13 cellular contexts compared by ENCODE assay signal in the genomic region with DNA sequence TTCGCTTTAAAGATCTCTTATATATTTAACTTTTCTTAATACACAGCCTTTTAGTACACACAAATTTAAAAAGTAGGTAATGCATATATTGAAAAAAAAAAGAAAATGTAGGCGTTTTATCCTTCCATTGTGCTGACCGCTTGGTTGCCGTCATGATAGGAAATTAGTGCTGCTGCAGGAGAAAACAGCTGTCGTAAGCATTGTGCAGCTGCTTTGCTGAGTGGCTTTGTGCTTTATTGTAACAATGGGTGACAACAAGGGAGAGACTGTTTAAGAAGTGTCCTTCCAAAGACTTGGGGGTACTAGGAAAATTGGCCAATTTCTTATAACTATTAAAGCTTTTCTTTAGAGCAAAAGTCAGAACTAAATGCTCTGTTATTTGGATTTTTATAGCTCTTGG. TPM values are rescaled to one million over a fixed set of nuclear protein-coding genes. Genes with fewer than 3 reads are reported as not detected.
DNase-seq lines count a peak whose midpoint lies in the region; ATAC-seq and TF ChIP-seq lines count a peak whose summit lies in the region.
"Had no signal": no experiment of that assay in that cellular context is flagged by ENCODE, and none has a peak within 500 bp of the region (broad histone marks: within the 10 kb centered on the region; RNA-seq: fewer than 3 reads in every experiment).

No MANE protein-coding gene starts in this region.

- no peaks in the 10 kb centered on the region for H3K9me3 ChIP-seq in CD4-positive, CD25-positive, alpha-beta regulatory T cell (ENCODE audit: control insufficient read depth in 2 of 2, low read length in 2 of 2)
- no peaks in the 10 kb centered on the region for H3K9me3 ChIP-seq in neural cell (ENCODE audit: low read length)
- H3K9me3 ChIP-seq: right atrium auricular region, testis had no signal

- TF ChIP-seq POLR2A in GM18505 (IDR thresholded peaks at IDR 0.05; ENCODE audit: borderline replicate concordance, extremely low read depth, insufficient read depth, insufficient read length) = no peak

- no peaks in the 10 kb centered on the region for H3F3A ChIP-seq in neural cell (ENCODE audit: insufficient read depth, low read length, poor library complexity, severe bottlenecking)

- no peak for TF ChIP-seq CTCF in neural cell (IDR thresholded peaks at IDR 0.05; ENCODE audit: poor library complexity, severe bottlenecking)

- no peak for TF ChIP-seq EP300 in neural cell (conservative IDR thresholded peaks at IDR 0.05; ENCODE audit: poor library complexity, severe bottlenecking)

- H3K4me2 ChIP-seq in neural cell (ENCODE audit: low read length) = no peak overlapping the region

- no peaks in the 10 kb centered on the region for H3K27me3 ChIP-seq in CD4-positive, CD25-positive, alpha-beta regulatory T cell (ENCODE audit: control insufficient read depth, insufficient read depth, low read length)
- H3K27me3 ChIP-seq in neural cell (ENCODE audit: insufficient read depth, low read depth, low read length) = no peaks in the 10 kb centered on the region
- H3K27me3 ChIP-seq: brain microvascular endothelial cell, right atrium auricular region, testis had no signal

- H3K36me3 Mint-ChIP-seq in CD4-positive, CD25-positive, alpha-beta regulatory T cell = peaks cover 56% of the 10 kb centered on the region
- peaks cover 46% of the 10 kb centered on the region for H3K36me3 Mint-ChIP-seq in IgD-negative memory B cell
- H3K36me3 Mint-ChIP-seq in activated naive CD8-positive, alpha-beta T cell treated with anti-CD3 and anti-CD28 coated beads for 36 hours = peaks cover 88% of the 10 kb centered on the region
- peaks cover 50 to 87% of the 10 kb centered on the region in 2 donors for H3K36me3 Mint-ChIP-seq in activated naive CD4-positive, alpha-beta T cell treated with anti-CD3 and anti-CD28 coated beads, Interleukin-2, amount 50 U/mL, for 72 hours

- H3K4me1 ChIP-seq in CD4-positive, CD25-positive, alpha-beta regulatory T cell (ENCODE audit: control insufficient read depth, insufficient read depth, low read length, poor library complexity, severe bottlenecking) = peaks cover 68% of the 10 kb centered on the region

- H2AFZ ChIP-seq in neural cell (ENCODE audit: low read depth, low read length) = no peak overlapping the region

- peaks cover 24% of the 10 kb centered on the region for H3K79me2 ChIP-seq in neural cell (replicated peaks; ENCODE audit: insufficient read depth, low read length)

- no peaks in the 10 kb centered on the region for H4K20me1 ChIP-seq in neural cell (ENCODE audit: insufficient read depth)

- peak overlapping the region in 1 of 3 donors; percentile 23 for H3K27ac Mint-ChIP-seq in CD4-positive, CD25-positive, alpha-beta regulatory T cell
- H3K27ac Mint-ChIP-seq in IgD-negative memory B cell = peak overlapping the region; percentile 53 to 98 (median 73)
- H3K27ac Mint-ChIP-seq in activated naive CD8-positive, alpha-beta T cell treated with anti-CD3 and anti-CD28 coated beads for 36 hours = peak overlapping the region; percentile 97
- peak overlapping the region in 1 of 2 donors; percentile 99 for H3K27ac Mint-ChIP-seq in activated naive CD4-positive, alpha-beta T cell treated with anti-CD3 and anti-CD28 coated beads, Interleukin-2, amount 50 U/mL, for 72 hours
- H3K27ac Mint-ChIP-seq: endodermal cell had no signal

- no peak for DNase-seq in CD4-positive, CD25-positive, alpha-beta regulatory T cell
- DNase-seq in activated naive CD8-positive, alpha-beta T cell treated with anti-CD3 and anti-CD28 coated beads for 36 hours = no peak
- DNase-seq in HuH-7.5 (ENCODE audit: low spot score) = no peak
- no peak for DNase-seq in activated naive CD4-positive, alpha-beta T cell treated with anti-CD3 and anti-CD28 coated beads, Interleukin-2, amount 50 U/mL, for 72 hours (ENCODE audit: low spot score in 2 of 2)
- DNase-seq: brain microvascular endothelial cell, endodermal cell, NCI-H2227 treated with DMSO at 0.1 percent for 48 hours, testis had no signal

- no peak for ATAC-seq in CD4-positive, CD25-positive, alpha-beta regulatory T cell (ENCODE audit: low read depth in 2 of 2)
- no peak for ATAC-seq in GM18505 (IDR thresholded peaks at IDR 0.05; ENCODE audit: unreplicated experiment)
- no peak for ATAC-seq in activated naive CD4-positive, alpha-beta T cell treated with anti-CD3 and anti-CD28 coated beads, Interleukin-2, amount 50 U/mL, for 72 hours

- no peaks in the 10 kb centered on the region for H3K9me3 Mint-ChIP-seq in CD4-positive, CD25-positive, alpha-beta regulatory T cell
- no peaks in the 10 kb centered on the region for H3K9me3 Mint-ChIP-seq in IgD-negative memory B cell
- no peaks in the 10 kb centered on the region for H3K9me3 Mint-ChIP-seq in activated naive CD8-positive, alpha-beta T cell treated with anti-CD3 and anti-CD28 coated beads for 36 hours
- H3K9me3 Mint-ChIP-seq in activated naive CD4-positive, alpha-beta T cell treated with anti-CD3 and anti-CD28 coated beads, Interleukin-2, amount 50 U/mL, for 72 hours = no peaks in the 10 kb centered on the region
- H3K9me3 Mint-ChIP-seq: endodermal cell had no signal

- peak overlapping the region in 3 of 4 donors; percentile 3 to 99 (median 22) for H3K4me3 Mint-ChIP-seq in CD4-positive, CD25-positive, alpha-beta regulatory T cell
- peak overlapping the region in 2 of 4 donors; percentile 55 to 100 for H3K4me3 Mint-ChIP-seq in IgD-negative memory B cell
- H3K4me3 Mint-ChIP-seq in activated naive CD8-positive, alpha-beta T cell treated with anti-CD3 and anti-CD28 coated beads for 36 hours = peak overlapping the region; percentile 37
- H3K4me3 Mint-ChIP-seq: endodermal cell had no signal

- TF ChIP-seq RAD21 in neural cell (conservative IDR thresholded peaks at IDR 0.05) = no peak

- H3K4me1 Mint-ChIP-seq in CD4-positive, CD25-positive, alpha-beta regulatory T cell = peaks cover 33 to 68% (median 59%) of the 10 kb centered on the region in 4 donors
- H3K4me1 Mint-ChIP-seq in IgD-negative memory B cell = peaks cover 64 to 66% (median 66%) of the 10 kb centered on the region in 3 donors
- H3K4me1 Mint-ChIP-seq in activated naive CD8-positive, alpha-beta T cell treated with anti-CD3 and anti-CD28 coated beads for 36 hours = peaks cover 70% of the 10 kb centered on the region

- no peaks in the 10 kb centered on the region for H3K9me2 ChIP-seq in neural cell (ENCODE audit: insufficient read depth, low read length)

- H3K27me3 Mint-ChIP-seq in CD4-positive, CD25-positive, alpha-beta regulatory T cell = peaks cover 1% of the 10 kb centered on the region
- H3K27me3 Mint-ChIP-seq in IgD-negative memory B cell = peaks cover 4% of the 10 kb centered on the region
- no peaks in the 10 kb centered on the region for H3K27me3 Mint-ChIP-seq in activated naive CD8-positive, alpha-beta T cell treated with anti-CD3 and anti-CD28 coated beads for 36 hours

- H3K36me3 ChIP-seq in CD4-positive, CD25-positive, alpha-beta regulatory T cell (ENCODE audit: control insufficient read depth, insufficient read depth, low read length) = peaks cover 69% of the 10 kb centered on the region
- H3K36me3 ChIP-seq in neural cell (ENCODE audit: insufficient read depth, low read length) = peaks cover 4% of the 10 kb centered on the region

- H3K27ac ChIP-seq in CD4-positive, CD25-positive, alpha-beta regulatory T cell (ENCODE audit: insufficient read depth, low read length, poor library complexity, severe bottlenecking) = peak overlapping the region; percentile 85
- H3K27ac ChIP-seq in neural cell (ENCODE audit: low read length) = no peak overlapping the region
- H3K27ac ChIP-seq: brain microvascular endothelial cell, right atrium auricular region, testis had no signal

- H3K4me3 ChIP-seq in CD4-positive, CD25-positive, alpha-beta regulatory T cell (ENCODE audit: low read depth, low read length) = peak overlapping the region; percentile 99
- peak overlapping the region; percentile 26 for H3K4me3 ChIP-seq in neural cell (ENCODE audit: low read length)
- H3K4me3 ChIP-seq: right atrium auricular region, testis had no signal

- peak overlapping the region; percentile 2 for H3K9ac ChIP-seq in neural cell (ENCODE audit: low read length)

RNA-seq across cellular contexts. Expression of a gene that starts 5.0 kb away (rescaled TPM):
- total RNA-seq in CD4-positive, CD25-positive, alpha-beta regulatory T cell = 454 TPM
- 100 to 1,000 TPM; 133 to 174 (median 144) TPM for polyA plus RNA-seq in CD4-positive, CD25-positive, alpha-beta regulatory T cell
- 298 TPM for polyA plus RNA-seq in IgD-negative memory B cell
- total RNA-seq in activated naive CD8-positive, alpha-beta T cell treated with anti-CD3 and anti-CD28 coated beads for 36 hours = 100 to 1,000 TPM; 143 to 149 TPM
- polyA plus RNA-seq in neural cell = 76.0 and 98.7 TPM in 2 replicates
- polyA minus RNA-seq in neural cell = 59.9 and 62.4 TPM in 2 replicates
- total RNA-seq in activated naive CD4-positive, alpha-beta T cell treated with anti-CD3 and anti-CD28 coated beads, Interleukin-2, amount 50 U/mL, for 72 hours = 100 to 1,000 TPM; 146 to 175 TPM

RNA-seq across cellular contexts. Expression of a gene that starts 24.8 kb away (rescaled TPM):
- total RNA-seq in CD4-positive, CD25-positive, alpha-beta regulatory T cell = not detected
- polyA plus RNA-seq in CD4-positive, CD25-positive, alpha-beta regulatory T cell = under 1 TPM in 1 of 4 donors, not detected in 3; 0.27 TPM
- polyA plus RNA-seq in IgD-negative memory B cell = 0.79 TPM
- total RNA-seq in activated naive CD8-positive, alpha-beta T cell treated with anti-CD3 and anti-CD28 coated beads for 36 hours = under 1 TPM in 1 of 2 experiments, not detected in 1; 0.12 TPM
- not detected in 2 replicates for polyA plus RNA-seq in neural cell
- not detected in 2 replicates for polyA minus RNA-seq in neural cell
- total RNA-seq in activated naive CD4-positive, alpha-beta T cell treated with anti-CD3 and anti-CD28 coated beads, Interleukin-2, amount 50 U/mL, for 72 hours = not detected
- total RNA-seq: endodermal cell, right atrium auricular region had no signal
- polyA plus RNA-seq: keratinocyte had no signal

RNA-seq across cellular contexts. Expression of a gene that starts 52.4 kb away (rescaled TPM):
- 842 TPM for total RNA-seq in CD4-positive, CD25-positive, alpha-beta regulatory T cell
- polyA plus RNA-seq in CD4-positive, CD25-positive, alpha-beta regulatory T cell = 100 to 1,000 TPM in 1 of 4 donors, 10 to 100 TPM in 3; 75.3 to 112 (median 97.2) TPM
- 134 TPM for polyA plus RNA-seq in IgD-negative memory B cell
- total RNA-seq in activated naive CD8-positive, alpha-beta T cell treated with anti-CD3 and anti-CD28 coated beads for 36 hours = 100 to 1,000 TPM; 142 to 151 TPM
- not detected in 2 replicates for polyA plus RNA-seq in neural cell
- not detected in 2 replicates for polyA minus RNA-seq in neural cell
- 100 to 1,000 TPM; 231 to 254 TPM for total RNA-seq in activated naive CD4-positive, alpha-beta T cell treated with anti-CD3 and anti-CD28 coated beads, Interleukin-2, amount 50 U/mL, for 72 hours
